ENCODE assay signal across 29 cellular contexts in the genomic region with DNA sequence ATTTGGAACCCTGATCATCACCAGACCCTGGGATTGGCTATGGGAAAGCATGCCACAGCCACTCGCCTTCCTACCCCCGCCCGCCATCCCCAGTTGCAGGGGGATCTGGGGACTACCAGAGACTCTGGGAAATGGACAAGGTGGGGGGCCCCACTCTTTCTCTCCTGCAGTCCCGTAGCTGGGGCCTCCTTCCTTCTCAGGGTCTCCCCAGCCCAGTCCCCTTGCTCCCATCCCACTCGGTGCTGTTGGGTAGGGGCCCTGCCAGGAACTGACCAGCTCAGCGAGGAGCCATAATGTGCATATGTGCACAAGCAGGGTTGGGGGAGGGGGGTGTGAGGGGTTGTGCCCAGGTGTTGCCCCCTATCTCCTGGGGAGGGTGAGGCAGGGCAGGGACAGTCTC.
"Had no signal": no experiment of that assay in that cellular context is flagged by ENCODE, and none has a peak within 500 bp of the region (broad histone marks: within the 10 kb centered on the region; RNA-seq: fewer than 3 reads in every experiment).

No MANE protein-coding gene starts in this region.

- H3K27ac ChIP-seq: esophagus squamous epithelium, psoas muscle, testis, tibial artery had no signal

- DNase-seq: cortex of kidney; effector memory CD8-positive, alpha-beta T cell; erythroblast; esophagus squamous epithelium; foreskin melanocyte; glutamatergic neuron; hypothalamus; immature natural killer cell; mucosa of descending colon; naive B cell; nephron progenitor cell; nucleus accumbens; posterior cingulate gyrus; psoas muscle; right cardiac atrium; small intestine; stimulated activated CD4-positive, alpha-beta T cell treated with anti-CD3 and anti-CD28 coated beads, Interleukin-12 subunit alpha, Interleukin-12 subunit beta, amount 100 ng/mL, for 4 hours; stimulated activated CD4-positive, alpha-beta T cell treated with anti-CD3 and anti-CD28 coated beads, Interleukin-1b, Interleukin-23, amount 100 ng/mL, for 48 hours; stimulated activated CD4-positive, alpha-beta T cell treated with anti-CD3 and anti-CD28 coated beads, Interleukin-4, amount 100 ng/mL, for 1 hour; stimulated activated naive CD8-positive, alpha-beta T cell treated with anti-CD3 and anti-CD28 coated beads, Interleukin-15, Interleukin-2, amounts not matched to agents 100 U/mL and 50 U/mL, for 24 hours; substantia nigra; testis; tibial artery had no signal

- H3K27ac Mint-ChIP-seq: effector memory CD8-positive, alpha-beta T cell; stimulated activated memory B cell treated with anti-CD40 and anti-IgM and Interleukin-4, amounts not matched to agents 10 μg/mL and 1 μg/mL and 100 μg/mL, for 72 hours had no signal

- H3K27me3 Mint-ChIP-seq: effector memory CD8-positive, alpha-beta T cell; memory B cell; naive B cell; stimulated activated memory B cell treated with anti-CD40 and anti-IgM and Interleukin-4, amounts not matched to agents 10 μg/mL and 1 μg/mL and 100 μg/mL, for 72 hours; type B pancreatic cell had no signal

- H3K4me3 Mint-ChIP-seq: effector memory CD8-positive, alpha-beta T cell; immature natural killer cell; memory B cell; mesothelial cell of epicardium; nephron progenitor cell; stimulated activated memory B cell treated with anti-CD40 and anti-IgM and Interleukin-4, amounts not matched to agents 10 μg/mL and 1 μg/mL and 100 μg/mL, for 72 hours had no signal

- H3K9me3 ChIP-seq: esophagus squamous epithelium, mucosa of descending colon, psoas muscle, testis, tibial artery had no signal

- H3K9me3 Mint-ChIP-seq: effector memory CD8-positive, alpha-beta T cell; immature natural killer cell; memory B cell; mesothelial cell of epicardium; naive B cell; nephron progenitor cell; stimulated activated memory B cell treated with anti-CD40 and anti-IgM and Interleukin-4, amounts not matched to agents 10 μg/mL and 1 μg/mL and 100 μg/mL, for 72 hours; type B pancreatic cell had no signal

- H3K4me1 Mint-ChIP-seq: memory B cell; stimulated activated memory B cell treated with anti-CD40 and anti-IgM and Interleukin-4, amounts not matched to agents 10 μg/mL and 1 μg/mL and 100 μg/mL, for 72 hours had no signal

- H3K4me3 ChIP-seq: esophagus squamous epithelium, lung, mucosa of descending colon, psoas muscle, testis, tibial artery had no signal

- ATAC-seq: effector memory CD8-positive, alpha-beta T cell; left lobe of liver; mucosa of descending colon; psoas muscle; right cardiac atrium; stimulated activated memory B cell treated with anti-CD40 and anti-IgM and Interleukin-4, amounts not matched to agents 10 μg/mL and 1 μg/mL and 100 μg/mL, for 72 hours; stimulated activated naive CD8-positive, alpha-beta T cell treated with anti-CD3 and anti-CD28 coated beads, Interleukin-15, Interleukin-2, amounts not matched to agents 100 U/mL and 50 U/mL, for 24 hours had no signal

- H3K27me3 ChIP-seq: esophagus squamous epithelium, testis, tibial artery had no signal
